In genomic region chr2:182625814-182626213, GRCh38 we compare ENCODE assay signal across 14 cellular contexts.
DNase-seq lines count a peak whose midpoint lies in the region; ATAC-seq lines count a peak whose summit lies in the region.
"Had no signal": no experiment of that assay in that cellular context is flagged by ENCODE, and none has a peak within 500 bp of the region (broad histone marks: within the 10 kb centered on the region; RNA-seq: fewer than 3 reads in every experiment).

No MANE protein-coding gene starts in this region.

- peak; percentile 93 for DNase-seq in DMS153 (lab: John Stamatoyannopoulos, UW)
- peak; percentile 37 for DNase-seq in NCI-H1105 (lab: John Stamatoyannopoulos, UW)
- peak; percentile 84 for DNase-seq in NCI-H2196 treated with DMSO at 0.1 percent for 48 hours (lab: John Stamatoyannopoulos, UW; ENCODE audit: unreplicated experiment)
- DNase-seq in T1000 (lab: John Stamatoyannopoulos, UW) = no peak
- no peak for DNase-seq in stimulated activated CD4-positive, alpha-beta T cell treated with anti-CD3 and anti-CD28 coated beads, Interleukin-2, amount 100 ng/mL, for 24 hours
- DNase-seq: activated CD4-positive, CD25-positive, alpha-beta regulatory T cell treated with anti-CD3 and anti-CD28 coated beads, Interleukin-2, amount 50 U/mL, for 72 hours; effector CD8-positive, alpha-beta T cell; foreskin fibroblast; nucleus accumbens; stimulated activated naive CD4-positive, alpha-beta T cell treated with Interleukin-2 at 50 U/mL for 16 hours; uterus had no signal

- ATAC-seq in esophagus mucosa = peak; percentile 51
- no peak for ATAC-seq in GM21367 (IDR thresholded peaks at IDR 0.05; ENCODE audit: unreplicated experiment)
- ATAC-seq in HG03342 (IDR thresholded peaks at IDR 0.05; ENCODE audit: unreplicated experiment) = no peak

Comparison
In these comparisons a context has a peak if more than half of its experiments do, and no peak if none do; other contexts are left out.
1. DNase-seq: peak in DMS153 (single experiment), NCI-H1105 (single experiment) and NCI-H2196 treated with DMSO at 0.1 percent for 48 hours (single experiment); none in T1000 (single experiment) and stimulated activated CD4-positive, alpha-beta T cell treated with anti-CD3 and anti-CD28 coated beads, Interleukin-2, amount 100 ng/mL, for 24 hours (0 of 2).